Comparison of ENCODE assay signal across 9 cellular contexts in genomic region chr15:33194704-33195261, GRCh38. TPM values are rescaled to one million over a fixed set of nuclear protein-coding genes. Genes with fewer than 3 reads are reported as not detected.
DNase-seq lines count a peak whose midpoint lies in the region; ATAC-seq and TF ChIP-seq lines count a peak whose summit lies in the region.
"Had no signal": no experiment of that assay in that cellular context is flagged by ENCODE, and none has a peak within 500 bp of the region (broad histone marks: within the 10 kb centered on the region; RNA-seq: fewer than 3 reads in every experiment).

A gene with protein sequence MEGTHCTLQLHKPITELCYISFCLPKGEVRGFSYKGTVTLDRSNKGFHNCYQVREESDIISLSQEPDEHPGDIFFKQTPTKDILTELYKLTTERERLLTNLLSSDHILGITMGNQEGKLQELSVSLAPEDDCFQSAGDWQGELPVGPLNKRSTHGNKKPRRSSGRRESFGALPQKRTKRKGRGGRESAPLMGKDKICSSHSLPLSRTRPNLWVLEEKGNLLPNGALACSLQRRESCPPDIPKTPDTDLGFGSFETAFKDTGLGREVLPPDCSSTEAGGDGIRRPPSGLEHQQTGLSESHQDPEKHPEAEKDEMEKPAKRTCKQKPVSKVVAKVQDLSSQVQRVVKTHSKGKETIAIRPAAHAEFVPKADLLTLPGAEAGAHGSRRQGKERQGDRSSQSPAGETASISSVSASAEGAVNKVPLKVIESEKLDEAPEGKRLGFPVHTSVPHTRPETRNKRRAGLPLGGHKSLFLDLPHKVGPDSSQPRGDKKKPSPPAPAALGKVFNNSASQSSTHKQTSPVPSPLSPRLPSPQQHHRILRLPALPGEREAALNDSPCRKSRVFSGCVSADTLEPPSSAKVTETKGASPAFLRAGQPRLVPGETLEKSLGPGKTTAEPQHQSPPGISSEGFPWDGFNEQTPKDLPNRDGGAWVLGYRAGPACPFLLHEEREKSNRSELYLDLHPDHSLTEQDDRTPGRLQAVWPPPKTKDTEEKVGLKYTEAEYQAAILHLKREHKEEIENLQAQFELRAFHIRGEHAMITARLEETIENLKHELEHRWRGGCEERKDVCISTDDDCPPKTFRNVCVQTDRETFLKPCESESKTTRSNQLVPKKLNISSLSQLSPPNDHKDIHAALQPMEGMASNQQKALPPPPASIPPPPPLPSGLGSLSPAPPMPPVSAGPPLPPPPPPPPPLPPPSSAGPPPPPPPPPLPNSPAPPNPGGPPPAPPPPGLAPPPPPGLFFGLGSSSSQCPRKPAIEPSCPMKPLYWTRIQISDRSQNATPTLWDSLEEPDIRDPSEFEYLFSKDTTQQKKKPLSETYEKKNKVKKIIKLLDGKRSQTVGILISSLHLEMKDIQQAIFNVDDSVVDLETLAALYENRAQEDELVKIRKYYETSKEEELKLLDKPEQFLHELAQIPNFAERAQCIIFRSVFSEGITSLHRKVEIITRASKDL (N-terminal part only) (minus strand): TSS chr15:33194714. CDS start chr15:33154914, 39,800 bp downstream.

- no peak for TF ChIP-seq POLR2A in right lobe of liver (IDR thresholded peaks at IDR 0.05)

- intact Hi-C loops in right lobe of liver (cut with DNase I), result no loop called here

- no peak for TF ChIP-seq CTCF in right lobe of liver (IDR thresholded peaks at IDR 0.05)

- ATAC-seq in HG03103 (IDR thresholded peaks at IDR 0.05; ENCODE audit: low read depth, unreplicated experiment), result peak; percentile 92
- peak; percentile 99 to 100 (median 99) for ATAC-seq in right lobe of liver

- H3K4me3 ChIP-seq in ectodermal cell (ENCODE audit: insufficient read depth, low read depth, low read length) (peak within 1 kb of the TSS; percentile 42), right lobe of liver (peak within 1 kb of the TSS; percentile 18 to 39 (median 23))

- H3K27me3 ChIP-seq in ectodermal cell (ENCODE audit: control insufficient read depth, insufficient read depth, low read length, poor library complexity, severe bottlenecking) (no peaks in the 10 kb centered on the region), right lobe of liver (no peaks in the 10 kb centered on the region)

- peak; percentile 50 for DNase-seq in NCI-H1436 (lab: John Stamatoyannopoulos, UW)
- DNase-seq in NCI-H1436 treated with DMSO at 0.1 percent for 48 hours (lab: John Stamatoyannopoulos, UW), result no peak
- peak; percentile 69 for DNase-seq in NCI-H510A treated with DMSO at 0.1 percent for 48 hours (lab: John Stamatoyannopoulos, UW)
- DNase-seq in activated CD8-positive, alpha-beta memory T cell treated with anti-CD3 and anti-CD28 coated beads for 1 hour (ENCODE audit: extremely low read depth in 1 of 2, low read depth in 1 of 2), result peak; percentile 71 to 84
- peak; percentile 84 to 94 (median 91) for DNase-seq in right lobe of liver
- peak; percentile 93 for DNase-seq in stimulated activated CD4-positive, alpha-beta T cell treated with anti-CD3 and anti-CD28 coated beads, Interleukin-2, amount 100 ng/mL, for 24 hours

- WGBS in ectodermal cell, 2 experiments, result 1 to 2% methylated on average over 39 of the region's 39 CpGs
- 7% methylated on average over 8 of the region's 39 CpGs for whole genome bisulfite sequencing in right lobe of liver (ENCODE audit: insufficient coverage, low coverage, low lambda C conversion rate, missing lambda C conversion rate)

- no peaks in the 10 kb centered on the region for H3K36me3 ChIP-seq in ectodermal cell (ENCODE audit: control insufficient read depth, insufficient read depth, low read length)
- H3K36me3 ChIP-seq in right lobe of liver, result no peaks in the 10 kb centered on the region

- H3K9me3 ChIP-seq in ectodermal cell (ENCODE audit: control insufficient read depth, low read length) (no peaks in the 10 kb centered on the region), right lobe of liver (no peaks in the 10 kb centered on the region)

- H3K27ac ChIP-seq in ectodermal cell (ENCODE audit: insufficient read depth, low read depth, low read length, poor library complexity, severe bottlenecking), result peak within 1 kb of the TSS; percentile 44
- no peak within 1 kb of the TSS for H3K27ac ChIP-seq in right lobe of liver
- H3K27ac ChIP-seq: 22Rv1 had no signal

- H3K4me1 ChIP-seq in ectodermal cell (ENCODE audit: control insufficient read depth, insufficient read depth, low read length), result peaks cover 17% of the 10 kb centered on the region
- no peaks in the 10 kb centered on the region for H3K4me1 ChIP-seq in right lobe of liver

RNA-seq across cellular contexts. Expression of the gene that starts here (rescaled TPM):
- polyA plus RNA-seq in ectodermal cell (2013, experiment 1 of 4), result 1.7 TPM
- 1.9 TPM for polyA plus RNA-seq in ectodermal cell (2013, experiment 2 of 4)
- polyA plus RNA-seq in ectodermal cell (2013, experiment 3 of 4), result 1.2 TPM
- 2.3 TPM for polyA plus RNA-seq in ectodermal cell (2013, experiment 4 of 4)
- total RNA-seq in right lobe of liver, result 1 to 10 TPM; 1.1 to 6.8 (median 3.1) TPM
